ENCODE assay signal across 8 cellular contexts in genomic region chr4:88033309-88033708, GRCh38. TPM values are rescaled to one million over a fixed set of nuclear protein-coding genes. Genes with fewer than 3 reads are reported as not detected.
DNase-seq lines count a peak whose midpoint lies in the region; ATAC-seq and TF ChIP-seq lines count a peak whose summit lies in the region.

No MANE protein-coding gene starts in this region.

- H2BK12ac ChIP-seq in mesenchymal stem cell (ENCODE audit: low read length in 2 of 2), result no peak overlapping the region

- H3K4me3 Mint-ChIP-seq in T-cell, result no peak overlapping the region

- H2AK5ac ChIP-seq in mesenchymal stem cell (ENCODE audit: low read length, severe bottlenecking), result no peak overlapping the region

- H3K4me3 ChIP-seq in KMS-11 (IDR thresholded peaks at IDR 0.05; ENCODE audit: insufficient read depth, low read depth, low read length) (no peak overlapping the region), dorsolateral prefrontal cortex (no peak overlapping the region), mesenchymal stem cell (ENCODE audit: insufficient read depth in 1 of 2, low read depth in 1 of 2, low read length in 2 of 2) (no peak overlapping the region)

- TF ChIP-seq CTCF in KMS-11 (conservative IDR thresholded peaks at IDR 0.05; ENCODE audit: low read depth, low read length) (peak; percentile 82), dorsolateral prefrontal cortex (IDR thresholded peaks at IDR 0.05 in 54 of 56, conservative IDR thresholded peaks at IDR 0.05 in 2 of 56; ENCODE audit: low read depth in 1 of 56, partially characterized antibody in 56 of 56) (peak; percentile 40 to 81 (median 66))

- H3K27ac Mint-ChIP-seq in T-cell, result no peak overlapping the region

- ATAC-seq in GM19452 (IDR thresholded peaks at IDR 0.05; ENCODE audit: unreplicated experiment) (peak; percentile 60), T-cell (replicated peaks in 1 of 4) (peak in 2 of 4 experiments; percentile 38), GM19023 (IDR thresholded peaks at IDR 0.05; ENCODE audit: unreplicated experiment) (no peak)

- no peaks in the 10 kb centered on the region for H3K9me3 ChIP-seq in mesenchymal stem cell (ENCODE audit: control insufficient read depth, low read length)

- DNase-seq in DMS53 (lab: John Stamatoyannopoulos, UW) (peak; percentile 77), T-cell (peak in 18 of 34 experiments; percentile 4 to 35 (median 14)), dorsolateral prefrontal cortex (no peak), mesenchymal stem cell (peak; percentile 76), mesenteric fat pad (ENCODE audit: low spot score) (no peak)

- peaks cover 44% of the 10 kb centered on the region for H3K79me1 ChIP-seq in mesenchymal stem cell (replicated peaks; ENCODE audit: low read length, poor library complexity, severe bottlenecking)

- no peak overlapping the region for H3K18ac ChIP-seq in mesenchymal stem cell (ENCODE audit: low read depth in 1 of 2, low read length in 2 of 2)

- H3K4me1 Mint-ChIP-seq in T-cell, result no peaks in the 10 kb centered on the region

- H3K36me3 Mint-ChIP-seq in T-cell, result peaks cover 12% of the 10 kb centered on the region

- no peak overlapping the region for H2AFZ ChIP-seq in KMS-11 (ENCODE audit: low read depth)
- no peak overlapping the region for H2AFZ ChIP-seq in mesenchymal stem cell (ENCODE audit: low read depth, low read length)

- no peaks in the 10 kb centered on the region; the same call in 1 of the 2 replicates for H4K20me1 ChIP-seq in KMS-11 (ENCODE audit: insufficient read depth)

- CTCF ChIA-PET in T-cell (lab: Charles Lee), result interaction anchor here (0.6 to 3.4 kb wide), 24 partner anchors 8 to 914 kb away, joined by 3 to 59 read pairs (median 4); no protein-coding TSS in a partner anchor

- H2BK5ac ChIP-seq in mesenchymal stem cell (ENCODE audit: low read depth, low read length, poor library complexity, severe bottlenecking), result no peak overlapping the region

- H2BK120ac ChIP-seq in mesenchymal stem cell (ENCODE audit: low read depth, low read length), result no peak overlapping the region

- H3K9me3 Mint-ChIP-seq in T-cell, result no peaks in the 10 kb centered on the region

- H3K4me2 ChIP-seq in KMS-11, result peak overlapping the region; percentile 59; the same call in 1 of the 2 replicates
- no peak overlapping the region for H3K4me2 ChIP-seq in mesenchymal stem cell (ENCODE audit: low read length, poor library complexity, severe bottlenecking)

- no peak overlapping the region for H3K9ac ChIP-seq in KMS-11
- H3K9ac ChIP-seq in mesenchymal stem cell (ENCODE audit: low read length), result no peak overlapping the region

- H3K27ac ChIP-seq in KMS-11 (no peak overlapping the region), dorsolateral prefrontal cortex (no peak overlapping the region), mesenchymal stem cell (ENCODE audit: low read length, poor library complexity, severe bottlenecking) (no peak overlapping the region)

- H3K14ac ChIP-seq in mesenchymal stem cell (ENCODE audit: low read length in 2 of 2), result no peak overlapping the region

- no peaks in the 10 kb centered on the region for H3K27me3 ChIP-seq in KMS-11 (ENCODE audit: insufficient read depth, low read depth)
- no peaks in the 10 kb centered on the region for H3K27me3 ChIP-seq in dorsolateral prefrontal cortex
- H3K27me3 ChIP-seq in mesenchymal stem cell (ENCODE audit: control insufficient read depth in 1 of 2, insufficient read depth in 1 of 2, low read length in 2 of 2), result no peaks in the 10 kb centered on the region

- H3K36me3 ChIP-seq in KMS-11 (ENCODE audit: insufficient read depth), result no peaks in the 10 kb centered on the region
- peaks cover 28 to 64% of the 10 kb centered on the region in 2 experiments for H3K36me3 ChIP-seq in mesenchymal stem cell (ENCODE audit: control insufficient read depth in 1 of 2, insufficient read depth in 2 of 2, low read depth in 1 of 2, low read length in 2 of 2)

- peaks cover 3% of the 10 kb centered on the region; the same call in 1 of the 2 replicates for H3K79me2 ChIP-seq in KMS-11 (ENCODE audit: insufficient read depth, low read depth)

- POLR2A ChIA-PET in T-cell (lab: Charles Lee), result interaction anchor here in 1 of 2 donors (0.6 kb wide), 1 partner anchor 178 kb away, joined by 4 read pairs; no protein-coding TSS in a partner anchor

- H3K23ac ChIP-seq in mesenchymal stem cell (ENCODE audit: low read length in 2 of 2), result no peak overlapping the region

- H2BK15ac ChIP-seq in mesenchymal stem cell (ENCODE audit: low read depth, poor library complexity, severe bottlenecking), result no peak overlapping the region

- no peaks in the 10 kb centered on the region for H3K27me3 Mint-ChIP-seq in T-cell

- H3K4me1 ChIP-seq in KMS-11 (ENCODE audit: low read depth, poor library complexity, severe bottlenecking), result peaks cover 55% of the 10 kb centered on the region
- H3K4me1 ChIP-seq in mesenchymal stem cell (ENCODE audit: control insufficient read depth, insufficient read depth, low read depth, low read length), result peaks cover 1% of the 10 kb centered on the region

- intact Hi-C loops in dorsolateral prefrontal cortex (cut with DNase I), result loop anchor here (5.0 to 10.0 kb wide), 2 partner anchors 179 to 181 kb away; no protein-coding TSS in a partner anchor

- H3K4ac ChIP-seq in mesenchymal stem cell (ENCODE audit: low read depth in 1 of 2, low read length in 2 of 2), result no peak overlapping the region

- H4K8ac ChIP-seq in mesenchymal stem cell (ENCODE audit: low read length), result no peak overlapping the region

- no peak overlapping the region for H4K91ac ChIP-seq in mesenchymal stem cell (ENCODE audit: low read length)

RNA-seq across cellular contexts. Expression of gene PKD2, which starts 25.9 kb away (rescaled TPM):
- total RNA-seq in T-cell, result 10 to 100 TPM in 1 of 5 donors, 1 to 10 TPM in 4; 6.8 to 17.4 (median 7.5) TPM
- total RNA-seq in dorsolateral prefrontal cortex, result 10 to 100 TPM; 29.7 to 60.9 (median 40.7) TPM
- 32.4 TPM for polyA plus RNA-seq in mesenchymal stem cell (2013, experiment 1 of 2)
- 32.9 TPM for polyA plus RNA-seq in mesenchymal stem cell (2013, experiment 2 of 2)
- 54.3 TPM for total RNA-seq in mesenteric fat pad

RNA-seq across cellular contexts. Expression of gene SPP1, which starts 57.8 kb away (rescaled TPM):
- 1 to 10 TPM in 1 of 5 donors, under 1 TPM in 2, not detected in 2; 0.69 to 1.1 (median 0.89) TPM for total RNA-seq in T-cell
- 1,000 to 10,000 TPM in 7 of 120 experiments, 100 to 1,000 TPM in 112, 10 to 100 TPM in 1; 91.5 to 1,848 (median 415) TPM for total RNA-seq in dorsolateral prefrontal cortex
- polyA plus RNA-seq in mesenchymal stem cell (2013, experiment 1 of 2), result 14.7 TPM
- 14.8 TPM for polyA plus RNA-seq in mesenchymal stem cell (2013, experiment 2 of 2)
- 636 TPM for total RNA-seq in mesenteric fat pad

Comparison
In these comparisons a context has a peak if more than half of its experiments do, and no peak if none do; other contexts are left out.
1. DNase-seq: peak in DMS53 (single experiment), T-cell (18 of 34) and mesenchymal stem cell (single experiment); none in dorsolateral prefrontal cortex (0 of 10) and mesenteric fat pad (single experiment).
2. RNA of gene SPP1, which starts 57.8 kb away (total RNA-seq): 636 TPM in mesenteric fat pad (single experiment) and 91.5 to 1,848 TPM in dorsolateral prefrontal cortex; 0.69 to 1.1 TPM in T-cell; every median in the first group is over 10 times any median in the second.